In genomic region chr10:7705341-7705740, GRCh38 we compare ENCODE assay signal across 11 cellular contexts. TPM values are rescaled to one million over a fixed set of nuclear protein-coding genes. Genes with fewer than 3 reads are reported as not detected.
"Had no signal": no experiment of that assay in that cellular context is flagged by ENCODE, and none has a peak within 500 bp of the region (broad histone marks: within the 10 kb centered on the region; RNA-seq: fewer than 3 reads in every experiment).

No MANE protein-coding gene starts in this region.

- DNase-seq: GM23248, GOT3, HFFc6, KBM-7 had no signal

- H3K36me3 Mint-ChIP-seq: IgD-negative memory B cell had no signal

- H3K4me1 ChIP-seq: HAP-1 had no signal

- H3K27ac ChIP-seq: GM23248, KMS-11 had no signal

- H3K4me3 Mint-ChIP-seq: HFFc6, IgD-negative memory B cell had no signal

- H3K4me3 ChIP-seq: GM23248, HAP-1 had no signal

- H3K27ac Mint-ChIP-seq: HFFc6 had no signal

- H3K9me3 Mint-ChIP-seq: HFFc6 had no signal

- ATAC-seq: HCT116 had no signal

- H3K9ac ChIP-seq: GM23248, KMS-11 had no signal

- H3K4me1 Mint-ChIP-seq: IgD-negative memory B cell had no signal

- H3K9me3 ChIP-seq: HAP-1 had no signal

- H3K36me3 ChIP-seq: HAP-1 had no signal

RNA-seq across cellular contexts. Expression of gene ITIH2, which starts 2.2 kb away (rescaled TPM):
- total RNA-seq: GM23248, H4, H7, HFFc6, HT-29 had no signal
- polyA plus RNA-seq: GM23248, IgD-negative memory B cell had no signal

RNA-seq across cellular contexts. Expression of gene ITIH5, which starts 38.6 kb away (rescaled TPM):
- total RNA-seq: GM23248, HFFc6, HT-29 had no signal
- polyA plus RNA-seq: GM23248, IgD-negative memory B cell had no signal
